6 cellular contexts compared by ENCODE assay signal in genomic region chr3:50978586-50978985, GRCh38.
DNase-seq lines count a peak whose midpoint lies in the region; TF ChIP-seq lines count a peak whose summit lies in the region.
"Not testable (repeated sequence)": the region's sequence is repeated elsewhere in the genome, so short reads cannot be mapped to it uniquely, and the experiment has no call there.

No MANE protein-coding gene starts in this region.

- not testable (repeated sequence) for H4K20me1 ChIP-seq in H9 (ENCODE audit: control insufficient read depth, insufficient read depth, insufficient read length); neural progenitor cell (ENCODE audit: low read depth)

- not testable (repeated sequence) for H3K79me1 ChIP-seq in H9 (ENCODE audit: insufficient read depth, low read depth, low read length, poor library complexity, severe bottlenecking)

- WGBS in H9 (ENCODE audit: extremely low coverage, insufficient read length, low lambda C conversion rate): no CpG with 5 or more reads among the region's 18 CpGs
- 68% methylated on average over 16 of the region's 18 CpGs; no CpG with 5 or more reads in 1 of the 2 experiments for WGBS in endodermal cell (ENCODE audit: insufficient coverage in 1 of 2, insufficient read length in 1 of 2), 2 experiments

- H2BK20ac ChIP-seq in H9 (ENCODE audit: low read depth, low read length, poor library complexity, severe bottlenecking): not testable (repeated sequence)

- H2BK15ac ChIP-seq in H9 (ENCODE audit: low read depth, low read length): not testable (repeated sequence)

- peak overlapping the region; percentile 70 for H3K4me3 ChIP-seq in HUES6 (ENCODE audit: low read depth, low read length)
- H3K4me3 ChIP-seq in NT2/D1 (ENCODE audit: insufficient read length, low read depth): peak overlapping the region; percentile 28
- H3K4me3 ChIP-seq in endodermal cell (ENCODE audit: low read length): not testable (repeated sequence)
- peak overlapping the region; percentile 27 for H3K4me3 ChIP-seq in iPS-18a (ENCODE audit: low read length)
- H3K4me3 ChIP-seq in neural progenitor cell: peak overlapping the region; percentile 5

- H3K36me3 ChIP-seq in HUES6 (ENCODE audit: control insufficient read depth, insufficient read depth, low read length); NT2/D1 (ENCODE audit: insufficient read depth, insufficient read length, low read length); endodermal cell (ENCODE audit: control insufficient read depth, insufficient read depth, low read length); iPS-18a (ENCODE audit: control insufficient read depth, low read depth, low read length); neural progenitor cell: not testable (repeated sequence)

- H3K23me2 ChIP-seq in H9 (ENCODE audit: insufficient read length, low read depth, low read length, poor library complexity, severe bottlenecking): not testable (repeated sequence)

- H3K9me3 ChIP-seq in H9 (ENCODE audit: control insufficient read depth, low read depth, low read length); HUES6 (ENCODE audit: control insufficient read depth, insufficient read depth, low read depth, low read length); endodermal cell (ENCODE audit: control insufficient read depth, low read length); iPS-18a (ENCODE audit: control insufficient read depth, low read depth, low read length); neural progenitor cell (ENCODE audit: low read depth): not testable (repeated sequence)
- peaks cover 27% of the 10 kb centered on the region; the same call in 1 of the 2 replicates for H3K9me3 ChIP-seq in NT2/D1 (ENCODE audit: insufficient read depth, low read length)

- DNase-seq in H9; NT2/D1 (ENCODE audit: low read depth, low spot score); endodermal cell; neural progenitor cell (ENCODE audit: low spot score): not testable (repeated sequence)

- not testable (repeated sequence) for H3K23ac ChIP-seq in H9 (ENCODE audit: insufficient read length, low read depth, low read length)

- not testable (repeated sequence) for H3K27me3 ChIP-seq in H9 (ENCODE audit: insufficient read depth, low read length); HUES6 (ENCODE audit: control insufficient read depth, insufficient read depth, low read length); NT2/D1 (ENCODE audit: insufficient read depth, insufficient read length); endodermal cell (ENCODE audit: control insufficient read depth, insufficient read depth, low read length, poor library complexity, severe bottlenecking); iPS-18a (ENCODE audit: control insufficient read depth, insufficient read depth, low read length); neural progenitor cell

- H3T11ph ChIP-seq in H9 (ENCODE audit: low read length): not testable (repeated sequence)

- not testable (repeated sequence) for H2AK5ac ChIP-seq in H9 (ENCODE audit: insufficient read length, low read length)

- not testable (repeated sequence) for H2BK12ac ChIP-seq in H9 (ENCODE audit: insufficient read length, low read depth, low read length)

- H3K9ac ChIP-seq in H9 (ENCODE audit: extremely low read depth, insufficient read length, low read length) (peak overlapping the region; percentile 65), HUES6 (ENCODE audit: low read length) (peak overlapping the region; percentile 83), NT2/D1 (ENCODE audit: insufficient read length, low read depth) (peak overlapping the region; percentile 56)
- not testable (repeated sequence) for H3K9ac ChIP-seq in endodermal cell (ENCODE audit: extremely low read depth, low read length, poor library complexity, severe bottlenecking); iPS-18a (ENCODE audit: low read length); neural progenitor cell

- H3K4me3 Mint-ChIP-seq in H9: peak overlapping the region; percentile 68 to 77
- H3K4me3 Mint-ChIP-seq in endodermal cell: peak overlapping the region; percentile 66
- peak overlapping the region; percentile 1 for H3K4me3 Mint-ChIP-seq in neural progenitor cell

- H3F3A ChIP-seq in neural progenitor cell (ENCODE audit: low read depth): not testable (repeated sequence)

- peak overlapping the region; percentile 88; the same call in 1 of the 2 replicates for H3K14ac ChIP-seq in H9 (ENCODE audit: insufficient read depth, low read length)

- not testable (repeated sequence) for H2BK120ac ChIP-seq in H9 (ENCODE audit: low read depth, low read length, poor library complexity, severe bottlenecking)

- not testable (repeated sequence) for H3K56ac ChIP-seq in H9 (ENCODE audit: insufficient read length, low read depth, low read length)

- TF ChIP-seq CTCF in H9 (conservative IDR thresholded peaks at IDR 0.05); endodermal cell (conservative IDR thresholded peaks at IDR 0.05); neural progenitor cell (IDR thresholded peaks at IDR 0.05): not testable (repeated sequence)

- H3K27me3 Mint-ChIP-seq in H9 (ENCODE audit: low read depth); endodermal cell (ENCODE audit: insufficient read depth); neural progenitor cell (ENCODE audit: insufficient read depth, low read depth): not testable (repeated sequence)

- peak overlapping the region; percentile 98 for H4K8ac ChIP-seq in H9 (replicated peaks; ENCODE audit: insufficient read length, low read depth, low read length)

- not testable (repeated sequence) for H2AFZ ChIP-seq in H9 (ENCODE audit: low read length)
- peak overlapping the region; percentile 42 for H2AFZ ChIP-seq in neural progenitor cell (replicated peaks)

- H3K18ac ChIP-seq in H9 (ENCODE audit: insufficient read length, low read depth, low read length): peak overlapping the region; percentile 97

- peaks cover 5 to 11% (median 7%) of the 10 kb centered on the region in 3 experiments; a peak in 6 of 7 replicates for H3K36me3 Mint-ChIP-seq in H9 (ENCODE audit: insufficient read depth in 1 of 3, low read depth in 3 of 3)
- not testable (repeated sequence) for H3K36me3 Mint-ChIP-seq in endodermal cell (ENCODE audit: low read depth); neural progenitor cell

- H4K5ac ChIP-seq in H9 (ENCODE audit: insufficient read length, low read depth, low read length): peak overlapping the region; percentile 97

- H3K27ac Mint-ChIP-seq in H9: peak overlapping the region; percentile 91 to 99 (median 96)
- peak overlapping the region; percentile 97 for H3K27ac Mint-ChIP-seq in endodermal cell
- not testable (repeated sequence) for H3K27ac Mint-ChIP-seq in neural progenitor cell

- H2BK5ac ChIP-seq in H9 (ENCODE audit: insufficient read length, low read length): not testable (repeated sequence)

- H4K91ac ChIP-seq in H9 (ENCODE audit: insufficient read length, low read depth, low read length): not testable (repeated sequence)

- H3K4me1 Mint-ChIP-seq in H9: peaks cover 18 to 19% of the 10 kb centered on the region in 2 experiments
- H3K4me1 Mint-ChIP-seq in endodermal cell, neural progenitor cell: not testable (repeated sequence)

- H3K4me1 ChIP-seq in H9 (ENCODE audit: insufficient read depth, low read length); HUES6 (ENCODE audit: control insufficient read depth, insufficient read depth, low read length); NT2/D1 (ENCODE audit: insufficient read depth, insufficient read length); endodermal cell (ENCODE audit: control insufficient read depth, insufficient read depth, low read length); iPS-18a (ENCODE audit: control insufficient read depth, low read depth, low read length); neural progenitor cell: not testable (repeated sequence)

- H3K4me2 ChIP-seq in H9 (ENCODE audit: insufficient read depth, insufficient read length, low read length); neural progenitor cell: not testable (repeated sequence)

- not testable (repeated sequence) for H3K9me3 Mint-ChIP-seq in H9, neural progenitor cell
- H3K9me3 Mint-ChIP-seq in endodermal cell: peaks cover 24% of the 10 kb centered on the region

- not testable (repeated sequence) for H3K79me2 ChIP-seq in H9 (ENCODE audit: insufficient read depth, low read length); neural progenitor cell (ENCODE audit: low read depth)

- H3K4ac ChIP-seq in H9 (ENCODE audit: low read depth, low read length): not testable (repeated sequence)

- not testable (repeated sequence) for H3K27ac ChIP-seq in H9 (ENCODE audit: insufficient read length, low read depth, low read length); endodermal cell (ENCODE audit: low read depth, low read length); iPS-18a (ENCODE audit: low read length); neural progenitor cell
- H3K27ac ChIP-seq in HUES6 (ENCODE audit: low read depth, low read length): peak overlapping the region; percentile 26

Comparison
In these comparisons a context has a peak if more than half of its experiments do, and no peak if none do; other contexts are left out.
1. H3K4me3 Mint-ChIP-seq: peak in every context shown above with its lines; median percentile 72 in H9; 66 in endodermal cell; 1 in neural progenitor cell.